ENCODE assay signal across 1 cellular context in genomic region chr7:128777156-128778123, GRCh38.
TF ChIP-seq lines count a peak whose summit lies in the region.

No MANE protein-coding gene starts in this region.

TF ChIP-seq in K562, 482 proteins besides CTCF, POLR2A, EP300 and RAD21 (continued from another document):
- no peak for TF ChIP-seq ZNF175 (CRISPR knock-in tag; IDR thresholded peaks at IDR 0.05; ENCODE audit: low read depth)
- peak; percentile 96 for TF ChIP-seq ZNF280A (IDR thresholded peaks at IDR 0.05; ENCODE audit: low read depth, partially characterized antibody)
- peak; percentile 100 for TF ChIP-seq NFATC3 (IDR thresholded peaks at IDR 0.05)
- TF ChIP-seq ZNF277 (CRISPR knock-in tag; IDR thresholded peaks at IDR 0.05; ENCODE audit: borderline replicate concordance): no peak
- TF ChIP-seq SLC30A9 (CRISPR knock-in tag; IDR thresholded peaks at IDR 0.05): no peak
- TF ChIP-seq ZEB2 (IDR thresholded peaks at IDR 0.05): peak; percentile 88
- peak; percentile 32 for TF ChIP-seq DACH1 (IDR thresholded peaks at IDR 0.05; ENCODE audit: partially characterized antibody)
- 0 out of 2 replicates have a peak, but pooled peaks have one; percentile 30 for TF ChIP-seq NKRF (IDR thresholded peaks at IDR 0.05; ENCODE audit: borderline replicate concordance)
- TF ChIP-seq TEAD4 (IDR thresholded peaks at IDR 0.05; ENCODE audit: low read length): no peak
- no peak for TF ChIP-seq TEAD4 (CRISPR knock-in tag; IDR thresholded peaks at IDR 0.05; ENCODE audit: borderline replicate concordance)
- peak; percentile 48 to 70; a peak in 2 of 4 replicates for TF ChIP-seq ARNT (IDR thresholded peaks at IDR 0.05)
- peak; percentile 52 for TF ChIP-seq NFIC (IDR thresholded peaks at IDR 0.05)
- TF ChIP-seq CBX8 (IDR thresholded peaks at IDR 0.05; ENCODE audit: borderline replicate concordance, extremely low read depth, low read depth, low read length, poor library complexity, severe bottlenecking): no peak
TF ChIP-seq in K562: peak in this region for 43.
